ENCODE assay signal across 10 cellular contexts in genomic region chr12:130796985-130797686, GRCh38. TPM values are rescaled to one million over a fixed set of nuclear protein-coding genes. Genes with fewer than 3 reads are reported as not detected.
DNase-seq lines count a peak whose midpoint lies in the region; ATAC-seq, FAIRE-seq and TF ChIP-seq lines count a peak whose summit lies in the region.
"Had no signal": no experiment of that assay in that cellular context is flagged by ENCODE, and none has a peak within 500 bp of the region (broad histone marks: within the 10 kb centered on the region; RNA-seq: fewer than 3 reads in every experiment).

No MANE protein-coding gene starts in this region.

- intact Hi-C loops in posterior vena cava (cut with DNase I), result no loop called here
- intact Hi-C loops in ascending aorta (cut with DNase I), result no loop called here

- peaks cover 28% of the 10 kb centered on the region for H3K79me1 ChIP-seq in mesenchymal stem cell (replicated peaks; ENCODE audit: low read length, poor library complexity, severe bottlenecking)

- peak overlapping the region; percentile 41 for H3K4me3 Mint-ChIP-seq in activated CD8-positive, alpha-beta T cell treated with anti-CD3 and anti-CD28 coated beads, Interleukin-2, amount 10 ng/mL, durations not matched to agents 7 days and 5 days

- H2BK120ac ChIP-seq in mesenchymal stem cell (ENCODE audit: low read depth, low read length), result no peak overlapping the region

- ATAC-seq in HG02870 (IDR thresholded peaks at IDR 0.05; ENCODE audit: unreplicated experiment) (peak; percentile 60), omental fat pad (ENCODE audit: low FRiP score) (peak; percentile 76)
- ATAC-seq in activated CD8-positive, alpha-beta T cell treated with anti-CD3 and anti-CD28 coated beads, Interleukin-2, amount 10 ng/mL, durations not matched to agents 7 days and 5 days, result peak; percentile 87

- H3K9ac ChIP-seq in mesenchymal stem cell (ENCODE audit: low read length), result no peak overlapping the region

- H3K4me1 ChIP-seq in mesenchymal stem cell (ENCODE audit: control insufficient read depth, insufficient read depth, low read depth, low read length) (no peaks in the 10 kb centered on the region), ascending aorta (no peaks in the 10 kb centered on the region)

- H3K27ac ChIP-seq in mesenchymal stem cell (ENCODE audit: low read length, poor library complexity, severe bottlenecking) (no peak overlapping the region), ascending aorta (no peak overlapping the region)

- H3K4me1 Mint-ChIP-seq in activated CD8-positive, alpha-beta T cell treated with anti-CD3 and anti-CD28 coated beads, Interleukin-2, amount 10 ng/mL, durations not matched to agents 7 days and 5 days (ENCODE audit: low read depth), result peaks cover 13% of the 10 kb centered on the region

- no peak overlapping the region for H2AFZ ChIP-seq in mesenchymal stem cell (ENCODE audit: low read depth, low read length)

- no peak overlapping the region for H4K8ac ChIP-seq in mesenchymal stem cell (ENCODE audit: low read length)

- peak; percentile 80 for FAIRE-seq in GM18507 (lab: Jason Lieb, UNC)
- FAIRE-seq: RCC 7860 had no signal

- peaks cover 46 to 94% of the 10 kb centered on the region in 2 experiments for H3K36me3 ChIP-seq in mesenchymal stem cell (ENCODE audit: control insufficient read depth in 1 of 2, insufficient read depth in 2 of 2, low read depth in 1 of 2, low read length in 2 of 2)
- peaks cover 62 to 92% of the 10 kb centered on the region in 2 donors for H3K36me3 ChIP-seq in ascending aorta

- H3K4me2 ChIP-seq in mesenchymal stem cell (ENCODE audit: low read length, poor library complexity, severe bottlenecking), result no peak overlapping the region

- no peaks in the 10 kb centered on the region for H3K9me3 Mint-ChIP-seq in activated CD8-positive, alpha-beta T cell treated with anti-CD3 and anti-CD28 coated beads, Interleukin-2, amount 10 ng/mL, durations not matched to agents 7 days and 5 days (ENCODE audit: insufficient read depth)

- H2BK5ac ChIP-seq in mesenchymal stem cell (ENCODE audit: low read depth, low read length, poor library complexity, severe bottlenecking), result no peak overlapping the region

- H3K27me3 Mint-ChIP-seq in activated CD8-positive, alpha-beta T cell treated with anti-CD3 and anti-CD28 coated beads, Interleukin-2, amount 10 ng/mL, durations not matched to agents 7 days and 5 days (ENCODE audit: low read depth), result no peaks in the 10 kb centered on the region

- 99% methylated on average over 11 of the region's 19 CpGs for WGBS in mesenchymal stem cell

- no peak overlapping the region for H2AK5ac ChIP-seq in mesenchymal stem cell (ENCODE audit: low read length, severe bottlenecking)

- H3K14ac ChIP-seq in mesenchymal stem cell (ENCODE audit: low read length in 2 of 2), result no peak overlapping the region

- peaks cover 36% of the 10 kb centered on the region for H3K36me3 Mint-ChIP-seq in activated CD8-positive, alpha-beta T cell treated with anti-CD3 and anti-CD28 coated beads, Interleukin-2, amount 10 ng/mL, durations not matched to agents 7 days and 5 days (ENCODE audit: low read depth)

- H2BK12ac ChIP-seq in mesenchymal stem cell (ENCODE audit: low read length in 2 of 2), result no peak overlapping the region

- DNase-seq in GM18507 (ENCODE audit: extremely low spot score, insufficient read length, low read depth) (peak; percentile 17), omental fat pad (ENCODE audit: low spot score) (no peak), mesenchymal stem cell (no peak), posterior vena cava (ENCODE audit: low spot score) (no peak), ascending aorta (ENCODE audit: low spot score in 2 of 2) (no peak), occipital lobe (lab: John Stamatoyannopoulos, UW) (no peak)
- DNase-seq in activated CD8-positive, alpha-beta T cell treated with anti-CD3 and anti-CD28 coated beads, Interleukin-2, amount 10 ng/mL, durations not matched to agents 7 days and 5 days, result peak; percentile 63
- DNase-seq: mammary epithelial cell had no signal

- H3K9me3 ChIP-seq in mesenchymal stem cell (ENCODE audit: control insufficient read depth, low read length) (no peaks in the 10 kb centered on the region), ascending aorta (no peaks in the 10 kb centered on the region)

- no peak overlapping the region for H4K91ac ChIP-seq in mesenchymal stem cell (ENCODE audit: low read length)

- no peak overlapping the region for H3K23ac ChIP-seq in mesenchymal stem cell (ENCODE audit: low read length in 2 of 2)

- H2BK15ac ChIP-seq in mesenchymal stem cell (ENCODE audit: low read depth, poor library complexity, severe bottlenecking), result no peak overlapping the region

- TF ChIP-seq CTCF in omental fat pad (IDR thresholded peaks at IDR 0.05) (no peak), ascending aorta (IDR thresholded peaks at IDR 0.05) (no peak)

- peak overlapping the region; percentile 69 for H3K27ac Mint-ChIP-seq in activated CD8-positive, alpha-beta T cell treated with anti-CD3 and anti-CD28 coated beads, Interleukin-2, amount 10 ng/mL, durations not matched to agents 7 days and 5 days

- no peaks in the 10 kb centered on the region for H3K27me3 ChIP-seq in mesenchymal stem cell (ENCODE audit: control insufficient read depth in 1 of 2, insufficient read depth in 1 of 2, low read length in 2 of 2)
- H3K27me3 ChIP-seq in ascending aorta, result no peaks in the 10 kb centered on the region

- no peak overlapping the region for H3K18ac ChIP-seq in mesenchymal stem cell (ENCODE audit: low read depth in 1 of 2, low read length in 2 of 2)

- POLR2A ChIA-PET in activated CD8-positive, alpha-beta T cell treated with anti-CD3 and anti-CD28 coated beads, Interleukin-2, amount 10 ng/mL, durations not matched to agents 7 days and 5 days (lab: Charles Lee), result interaction anchor here (0.5 kb wide), 1 partner anchor 17 kb away, joined by 3 read pairs; no protein-coding TSS in a partner anchor

- no peak overlapping the region for H3K4ac ChIP-seq in mesenchymal stem cell (ENCODE audit: low read depth in 1 of 2, low read length in 2 of 2)

- H3K4me3 ChIP-seq in mesenchymal stem cell (ENCODE audit: insufficient read depth in 1 of 2, low read depth in 1 of 2, low read length in 2 of 2) (no peak overlapping the region), ascending aorta (no peak overlapping the region)

- CTCF ChIA-PET in activated CD8-positive, alpha-beta T cell treated with anti-CD3 and anti-CD28 coated beads, Interleukin-2, amount 10 ng/mL, durations not matched to agents 7 days and 5 days (lab: Charles Lee), result interaction anchor here (2.0 kb wide), 1 partner anchor 49 kb away, joined by 6 read pairs; no protein-coding TSS in a partner anchor

RNA-seq across cellular contexts. Expression of gene STX2, which starts 41.9 kb away (rescaled TPM):
- total RNA-seq in activated CD8-positive, alpha-beta T cell treated with anti-CD3 and anti-CD28 coated beads, Interleukin-2, amount 10 ng/mL, durations not matched to agents 7 days and 5 days, result 10 to 100 TPM; 24.5 to 24.9 TPM
- total RNA-seq in omental fat pad (10 to 100 TPM; 30.6 to 37.6 (median 33.5) TPM), posterior vena cava (10 to 100 TPM; 29.2 to 39.8 TPM), ascending aorta (16.6 TPM), occipital lobe (27.3 TPM)
- 45.7 TPM for polyA plus RNA-seq in mesenchymal stem cell (2013, experiment 1 of 2)
- 44.7 TPM for polyA plus RNA-seq in mesenchymal stem cell (2013, experiment 2 of 2)

Comparison
In these comparisons a context has a peak if more than half of its experiments do, and no peak if none do; other contexts are left out.
1. DNase-seq: peak in GM18507 (single experiment) and activated CD8-positive, alpha-beta T cell treated with anti-CD3 and anti-CD28 coated beads, Interleukin-2, amount 10 ng/mL, durations not matched to agents 7 days and 5 days (single experiment); none in omental fat pad (single experiment), mesenchymal stem cell (single experiment), posterior vena cava (single experiment), ascending aorta (0 of 2) and occipital lobe (single experiment).
2. Peak in every context shown above with its lines, with median percentiles within 50 percentile points of each other: ATAC-seq.